Comparison of ENCODE assay signal across 9 cellular contexts in genomic region chr2:67259581-67260347, GRCh38.
DNase-seq lines count a peak whose midpoint lies in the region; ATAC-seq and TF ChIP-seq lines count a peak whose summit lies in the region.
"Had no signal": no experiment of that assay in that cellular context is flagged by ENCODE, and none has a peak within 500 bp of the region (broad histone marks: within the 10 kb centered on the region; RNA-seq: fewer than 3 reads in every experiment).

No MANE protein-coding gene starts in this region.

- POLR2A ChIA-PET in GM10248 (lab: Yijun Ruan, JAX) = no interaction called here

- no peaks in the 10 kb centered on the region for H3K9me3 Mint-ChIP-seq in endodermal cell

- ATAC-seq in body of pancreas (peak; percentile 40), left lung (peak; percentile 40), HG02973 (IDR thresholded peaks at IDR 0.05; ENCODE audit: unreplicated experiment) (no peak), HG03196 (IDR thresholded peaks at IDR 0.05; ENCODE audit: unreplicated experiment) (no peak)

- 77 to 79% methylated on average over 5 of the region's 5 CpGs for WGBS in body of pancreas, 2 donors
- WGBS in endodermal cell (ENCODE audit: insufficient coverage in 1 of 2, insufficient read length in 1 of 2), 2 experiments = 91 to 100% methylated on average over 5 of the region's 5 CpGs

- DNase-seq in ACHN = peak; percentile 59
- peak; percentile 72 for DNase-seq in HS-5 (ENCODE audit: low read depth)
- peak; percentile 13 to 45 (median 32) for DNase-seq in body of pancreas
- peak in 1 of 2 donors; percentile 34 for DNase-seq in left lung
- no peak for DNase-seq in endodermal cell
- no peak for DNase-seq in GM10248 (ENCODE audit: extremely low spot score)
- DNase-seq: activated T-cell treated with anti-CD3 and anti-CD28 coated beads, Interleukin-2, amount 50 U/mL, for 1 hour had no signal

- H3K4me3 ChIP-seq in body of pancreas (no peak overlapping the region), left lung (no peak overlapping the region), endodermal cell (ENCODE audit: low read length) (no peak overlapping the region)

- H3K27me3 ChIP-seq in body of pancreas (no peaks in the 10 kb centered on the region), left lung (no peaks in the 10 kb centered on the region), endodermal cell (ENCODE audit: control insufficient read depth, insufficient read depth, low read length, poor library complexity, severe bottlenecking) (no peaks in the 10 kb centered on the region)

- no peaks in the 10 kb centered on the region for H3K27me3 Mint-ChIP-seq in endodermal cell (ENCODE audit: insufficient read depth)

- H3K4me3 Mint-ChIP-seq in endodermal cell = no peak overlapping the region

- no peaks in the 10 kb centered on the region for H3K9me3 ChIP-seq in body of pancreas
- H3K9me3 ChIP-seq in left lung = no peaks in the 10 kb centered on the region
- H3K9me3 ChIP-seq in endodermal cell (ENCODE audit: control insufficient read depth, low read length) = no peaks in the 10 kb centered on the region

- TF ChIP-seq POLR2A in body of pancreas (IDR thresholded peaks at IDR 0.05) = no peak

- H3K4me1 ChIP-seq in body of pancreas (no peaks in the 10 kb centered on the region), left lung (peaks cover 0 to 4% of the 10 kb centered on the region in 2 donors), endodermal cell (ENCODE audit: control insufficient read depth, insufficient read depth, low read length) (no peaks in the 10 kb centered on the region)

- no peak overlapping the region for H3K27ac ChIP-seq in body of pancreas
- H3K27ac ChIP-seq in left lung = peak overlapping the region; percentile 5 to 67
- H3K27ac ChIP-seq in endodermal cell (ENCODE audit: low read depth, low read length) = no peak overlapping the region

- H3K4me1 Mint-ChIP-seq in endodermal cell = peaks cover 3% of the 10 kb centered on the region

- H3K27ac Mint-ChIP-seq in endodermal cell = no peak overlapping the region

- H3K9ac ChIP-seq in endodermal cell (ENCODE audit: extremely low read depth, low read length, poor library complexity, severe bottlenecking) = no peak overlapping the region

- H3K36me3 ChIP-seq in body of pancreas (replicated peaks in 1 of 2; ENCODE audit: insufficient read depth in 1 of 2, low read depth in 2 of 2) = no peaks in the 10 kb centered on the region
- no peaks in the 10 kb centered on the region for H3K36me3 ChIP-seq in left lung
- H3K36me3 ChIP-seq in endodermal cell (ENCODE audit: control insufficient read depth, insufficient read depth, low read length) = no peaks in the 10 kb centered on the region

- peaks cover 3% of the 10 kb centered on the region for H3K36me3 Mint-ChIP-seq in endodermal cell (ENCODE audit: low read depth)

- intact Hi-C loops in body of pancreas (cut with DNase I) (no loop called here), left lung (cut with DNase I) (no loop called here)

- in situ Hi-C loops in ACHN (cut with HindIII; ENCODE audit: low pct_ligation_motif_present, low pct_unique_long_range_greater_than_20kb, low sequenced_read_pairs) = no loop called here

- TF ChIP-seq CTCF in body of pancreas (IDR thresholded peaks at IDR 0.05) = no peak
- no peak for TF ChIP-seq CTCF in left lung (IDR thresholded peaks at IDR 0.05)
- no peak for TF ChIP-seq CTCF in endodermal cell (conservative IDR thresholded peaks at IDR 0.05)
- no peak for TF ChIP-seq CTCF in GM10248 (IDR thresholded peaks at IDR 0.05; ENCODE audit: control extremely low read depth, extremely low read depth, low read depth, missing control alignments)

- CTCF ChIA-PET in GM10248 (lab: Yijun Ruan, JAX) = interaction anchor here (1.6 kb wide), 1 partner anchor 24 kb away, joined by 5 read pairs; no protein-coding TSS in a partner anchor

Comparison
In these comparisons a context has a peak if more than half of its experiments do, and no peak if none do; other contexts are left out.
1. DNase-seq: peak in ACHN (single experiment), HS-5 (single experiment) and body of pancreas (4 of 4); none in endodermal cell (single experiment) and GM10248 (single experiment).
2. ATAC-seq: peak in body of pancreas (single experiment) and left lung (single experiment); none in HG02973 (single experiment) and HG03196 (single experiment).
3. H3K27ac ChIP-seq: peak in left lung (2 of 2); none in body of pancreas (0 of 4) and endodermal cell (single experiment).